ENCODE assay signal across 2 cellular contexts in the genomic region with DNA sequence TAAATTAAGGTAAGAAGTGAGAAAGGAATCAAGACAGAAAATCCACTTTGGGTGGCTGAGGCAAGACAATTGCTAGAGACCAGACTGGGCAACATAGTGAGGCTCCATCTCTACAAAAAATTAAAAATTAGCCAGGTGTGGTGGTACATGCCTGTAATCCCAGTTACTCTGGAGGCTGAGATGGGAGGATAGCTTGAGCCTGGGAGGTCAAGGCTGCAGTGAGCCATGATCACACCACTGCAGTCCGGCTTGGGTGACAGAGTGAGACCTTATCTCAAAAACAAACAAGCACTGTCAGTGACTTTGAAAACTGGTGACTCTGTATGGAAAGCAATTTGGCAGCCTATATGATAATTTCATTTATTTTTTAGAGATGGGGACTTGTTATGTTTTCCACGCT.
TF ChIP-seq lines count a peak whose summit lies in the region.

No MANE protein-coding gene starts in this region.

TF ChIP-seq in HepG2, 621 proteins besides CTCF, POLR2A, EP300 and RAD21 (continued from another document and continues in another):
- TF ChIP-seq, protein P1, sequence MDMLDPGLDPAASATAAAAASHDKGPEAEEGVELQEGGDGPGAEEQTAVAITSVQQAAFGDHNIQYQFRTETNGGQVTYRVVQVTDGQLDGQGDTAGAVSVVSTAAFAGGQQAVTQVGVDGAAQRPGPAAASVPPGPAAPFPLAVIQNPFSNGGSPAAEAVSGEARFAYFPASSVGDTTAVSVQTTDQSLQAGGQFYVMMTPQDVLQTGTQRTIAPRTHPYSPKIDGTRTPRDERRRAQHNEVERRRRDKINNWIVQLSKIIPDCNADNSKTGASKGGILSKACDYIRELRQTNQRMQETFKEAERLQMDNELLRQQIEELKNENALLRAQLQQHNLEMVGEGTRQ (IDR thresholded peaks at IDR 0.05; ENCODE audit: low read depth, low read length): no peak
- TF ChIP-seq, protein P1 (CRISPR knock-in tag; IDR thresholded peaks at IDR 0.05; ENCODE audit: borderline replicate concordance): no peak
- TF ChIP-seq, protein P2, sequence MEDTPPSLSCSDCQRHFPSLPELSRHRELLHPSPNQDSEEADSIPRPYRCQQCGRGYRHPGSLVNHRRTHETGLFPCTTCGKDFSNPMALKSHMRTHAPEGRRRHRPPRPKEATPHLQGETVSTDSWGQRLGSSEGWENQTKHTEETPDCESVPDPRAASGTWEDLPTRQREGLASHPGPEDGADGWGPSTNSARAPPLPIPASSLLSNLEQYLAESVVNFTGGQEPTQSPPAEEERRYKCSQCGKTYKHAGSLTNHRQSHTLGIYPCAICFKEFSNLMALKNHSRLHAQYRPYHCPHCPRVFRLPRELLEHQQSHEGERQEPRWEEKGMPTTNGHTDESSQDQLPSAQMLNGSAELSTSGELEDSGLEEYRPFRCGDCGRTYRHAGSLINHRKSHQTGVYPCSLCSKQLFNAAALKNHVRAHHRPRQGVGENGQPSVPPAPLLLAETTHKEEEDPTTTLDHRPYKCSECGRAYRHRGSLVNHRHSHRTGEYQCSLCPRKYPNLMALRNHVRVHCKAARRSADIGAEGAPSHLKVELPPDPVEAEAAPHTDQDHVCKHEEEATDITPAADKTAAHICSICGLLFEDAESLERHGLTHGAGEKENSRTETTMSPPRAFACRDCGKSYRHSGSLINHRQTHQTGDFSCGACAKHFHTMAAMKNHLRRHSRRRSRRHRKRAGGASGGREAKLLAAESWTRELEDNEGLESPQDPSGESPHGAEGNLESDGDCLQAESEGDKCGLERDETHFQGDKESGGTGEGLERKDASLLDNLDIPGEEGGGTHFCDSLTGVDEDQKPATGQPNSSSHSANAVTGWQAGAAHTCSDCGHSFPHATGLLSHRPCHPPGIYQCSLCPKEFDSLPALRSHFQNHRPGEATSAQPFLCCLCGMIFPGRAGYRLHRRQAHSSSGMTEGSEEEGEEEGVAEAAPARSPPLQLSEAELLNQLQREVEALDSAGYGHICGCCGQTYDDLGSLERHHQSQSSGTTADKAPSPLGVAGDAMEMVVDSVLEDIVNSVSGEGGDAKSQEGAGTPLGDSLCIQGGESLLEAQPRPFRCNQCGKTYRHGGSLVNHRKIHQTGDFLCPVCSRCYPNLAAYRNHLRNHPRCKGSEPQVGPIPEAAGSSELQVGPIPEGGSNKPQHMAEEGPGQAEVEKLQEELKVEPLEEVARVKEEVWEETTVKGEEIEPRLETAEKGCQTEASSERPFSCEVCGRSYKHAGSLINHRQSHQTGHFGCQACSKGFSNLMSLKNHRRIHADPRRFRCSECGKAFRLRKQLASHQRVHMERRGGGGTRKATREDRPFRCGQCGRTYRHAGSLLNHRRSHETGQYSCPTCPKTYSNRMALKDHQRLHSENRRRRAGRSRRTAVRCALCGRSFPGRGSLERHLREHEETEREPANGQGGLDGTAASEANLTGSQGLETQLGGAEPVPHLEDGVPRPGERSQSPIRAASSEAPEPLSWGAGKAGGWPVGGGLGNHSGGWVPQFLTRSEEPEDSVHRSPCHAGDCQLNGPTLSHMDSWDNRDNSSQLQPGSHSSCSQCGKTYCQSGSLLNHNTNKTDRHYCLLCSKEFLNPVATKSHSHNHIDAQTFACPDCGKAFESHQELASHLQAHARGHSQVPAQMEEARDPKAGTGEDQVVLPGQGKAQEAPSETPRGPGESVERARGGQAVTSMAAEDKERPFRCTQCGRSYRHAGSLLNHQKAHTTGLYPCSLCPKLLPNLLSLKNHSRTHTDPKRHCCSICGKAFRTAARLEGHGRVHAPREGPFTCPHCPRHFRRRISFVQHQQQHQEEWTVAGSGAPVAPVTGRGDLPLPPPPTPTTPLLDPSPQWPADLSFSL (CRISPR knock-in tag; IDR thresholded peaks at IDR 0.05): no peak
- TF ChIP-seq HDAC2 (CRISPR knock-in tag; IDR thresholded peaks at IDR 0.05) (peak; percentile 64), ZNF253 (CRISPR knock-in tag; IDR thresholded peaks at IDR 0.05; ENCODE audit: borderline replicate concordance) (no peak), ASH2L (IDR thresholded peaks at IDR 0.05; ENCODE audit: insufficient read length, low read depth, low read length) (no peak), ZMYM2 (CRISPR knock-in tag; IDR thresholded peaks at IDR 0.05) (peak; percentile 54; the same call in 1 of the 2 replicates), SCMH1 (CRISPR knock-in tag; IDR thresholded peaks at IDR 0.05; ENCODE audit: borderline replicate concordance) (no peak), SIN3B (IDR thresholded peaks at IDR 0.05; ENCODE audit: low read length) (no peak), ZNF567 (CRISPR knock-in tag; IDR thresholded peaks at IDR 0.05; ENCODE audit: borderline replicate concordance) (no peak), ZBTB7B (CRISPR knock-in tag; IDR thresholded peaks at IDR 0.05) (no peak), ZNF337 (CRISPR knock-in tag; IDR thresholded peaks at IDR 0.05; ENCODE audit: borderline replicate concordance, low read depth) (no peak), TCF7 (IDR thresholded peaks at IDR 0.05; ENCODE audit: low read depth) (no peak), NCOA5 (CRISPR knock-in tag; IDR thresholded peaks at IDR 0.05) (no peak), KDM1A (CRISPR knock-in tag; IDR thresholded peaks at IDR 0.05) (peak; percentile 78), SP4 (CRISPR knock-in tag; IDR thresholded peaks at IDR 0.05) (no peak), NR2C2 (CRISPR knock-in tag; IDR thresholded peaks at IDR 0.05; ENCODE audit: borderline replicate concordance) (no peak), BCL6 (CRISPR knock-in tag; IDR thresholded peaks at IDR 0.05) (no peak), RCOR2 (CRISPR knock-in tag; IDR thresholded peaks at IDR 0.05) (peak; percentile 76)
- TF ChIP-seq, protein P3, sequence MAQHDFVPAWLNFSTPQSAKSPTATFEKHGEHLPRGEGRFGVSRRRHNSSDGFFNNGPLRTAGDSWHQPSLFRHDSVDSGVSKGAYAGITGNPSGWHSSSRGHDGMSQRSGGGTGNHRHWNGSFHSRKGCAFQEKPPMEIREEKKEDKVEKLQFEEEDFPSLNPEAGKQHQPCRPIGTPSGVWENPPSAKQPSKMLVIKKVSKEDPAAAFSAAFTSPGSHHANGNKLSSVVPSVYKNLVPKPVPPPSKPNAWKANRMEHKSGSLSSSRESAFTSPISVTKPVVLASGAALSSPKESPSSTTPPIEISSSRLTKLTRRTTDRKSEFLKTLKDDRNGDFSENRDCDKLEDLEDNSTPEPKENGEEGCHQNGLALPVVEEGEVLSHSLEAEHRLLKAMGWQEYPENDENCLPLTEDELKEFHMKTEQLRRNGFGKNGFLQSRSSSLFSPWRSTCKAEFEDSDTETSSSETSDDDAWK (CRISPR knock-in tag; IDR thresholded peaks at IDR 0.05): no peak
- TF ChIP-seq, protein P4, sequence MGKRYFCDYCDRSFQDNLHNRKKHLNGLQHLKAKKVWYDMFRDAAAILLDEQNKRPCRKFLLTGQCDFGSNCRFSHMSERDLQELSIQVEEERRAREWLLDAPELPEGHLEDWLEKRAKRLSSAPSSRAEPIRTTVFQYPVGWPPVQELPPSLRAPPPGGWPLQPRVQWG (CRISPR knock-in tag; IDR thresholded peaks at IDR 0.05; ENCODE audit: borderline replicate concordance, low read depth): no peak

TF ChIP-seq in K562, 482 proteins besides CTCF, POLR2A, EP300 and RAD21 (continued from another document and continues in another):
- TF ChIP-seq, protein P5, sequence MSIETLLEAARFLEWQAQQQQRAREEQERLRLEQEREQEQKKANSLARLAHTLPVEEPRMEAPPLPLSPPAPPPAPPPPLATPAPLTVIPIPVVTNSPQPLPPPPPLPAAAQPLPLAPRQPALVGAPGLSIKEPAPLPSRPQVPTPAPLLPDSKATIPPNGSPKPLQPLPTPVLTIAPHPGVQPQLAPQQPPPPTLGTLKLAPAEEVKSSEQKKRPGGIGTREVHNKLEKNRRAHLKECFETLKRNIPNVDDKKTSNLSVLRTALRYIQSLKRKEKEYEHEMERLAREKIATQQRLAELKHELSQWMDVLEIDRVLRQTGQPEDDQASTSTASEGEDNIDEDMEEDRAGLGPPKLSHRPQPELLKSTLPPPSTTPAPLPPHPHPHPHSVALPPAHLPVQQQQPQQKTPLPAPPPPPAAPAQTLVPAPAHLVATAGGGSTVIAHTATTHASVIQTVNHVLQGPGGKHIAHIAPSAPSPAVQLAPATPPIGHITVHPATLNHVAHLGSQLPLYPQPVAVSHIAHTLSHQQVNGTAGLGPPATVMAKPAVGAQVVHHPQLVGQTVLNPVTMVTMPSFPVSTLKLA (conservative IDR thresholded peaks at IDR 0.05): peak in 1 of 2 experiments; percentile 43; a peak in 1 of 4 replicates
- TF ChIP-seq HMGN3 (IDR thresholded peaks at IDR 0.05; ENCODE audit: borderline replicate concordance, extremely low read depth, insufficient read length, low read depth, low read length) (no peak), MCM2 (IDR thresholded peaks at IDR 0.05; ENCODE audit: low read depth) (no peak), FOXM1 (IDR thresholded peaks at IDR 0.05; ENCODE audit: low read depth) (peak; percentile 67), FOXM1 (CRISPR knock-in tag; IDR thresholded peaks at IDR 0.05; ENCODE audit: low read depth) (no peak), NR2C1 (IDR thresholded peaks at IDR 0.05) (peak; percentile 31; the same call in 1 of the 2 replicates), NR2C1 (tag; IDR thresholded peaks at IDR 0.05) (no peak), ZNF239 (CRISPR knock-in tag; IDR thresholded peaks at IDR 0.05) (peak; percentile 90), ADNP (tag; IDR thresholded peaks at IDR 0.05) (no peak), TCF3 (CRISPR knock-in tag; IDR thresholded peaks at IDR 0.05) (0 out of 2 replicates have a peak, but pooled peaks have one; percentile 25), HDAC2 (IDR thresholded peaks at IDR 0.05) (peak; percentile 76; the same call in 1 of the 2 replicates), DACH1 (IDR thresholded peaks at IDR 0.05; ENCODE audit: partially characterized antibody) (peak; percentile 6), CEBPB (tag; IDR thresholded peaks at IDR 0.05) (no peak)
- TF ChIP-seq, protein P6, sequence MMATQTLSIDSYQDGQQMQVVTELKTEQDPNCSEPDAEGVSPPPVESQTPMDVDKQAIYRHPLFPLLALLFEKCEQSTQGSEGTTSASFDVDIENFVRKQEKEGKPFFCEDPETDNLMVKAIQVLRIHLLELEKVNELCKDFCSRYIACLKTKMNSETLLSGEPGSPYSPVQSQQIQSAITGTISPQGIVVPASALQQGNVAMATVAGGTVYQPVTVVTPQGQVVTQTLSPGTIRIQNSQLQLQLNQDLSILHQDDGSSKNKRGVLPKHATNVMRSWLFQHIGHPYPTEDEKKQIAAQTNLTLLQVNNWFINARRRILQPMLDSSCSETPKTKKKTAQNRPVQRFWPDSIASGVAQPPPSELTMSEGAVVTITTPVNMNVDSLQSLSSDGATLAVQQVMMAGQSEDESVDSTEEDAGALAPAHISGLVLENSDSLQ (IDR thresholded peaks at IDR 0.05): peak; percentile 58
- TF ChIP-seq, protein P7, sequence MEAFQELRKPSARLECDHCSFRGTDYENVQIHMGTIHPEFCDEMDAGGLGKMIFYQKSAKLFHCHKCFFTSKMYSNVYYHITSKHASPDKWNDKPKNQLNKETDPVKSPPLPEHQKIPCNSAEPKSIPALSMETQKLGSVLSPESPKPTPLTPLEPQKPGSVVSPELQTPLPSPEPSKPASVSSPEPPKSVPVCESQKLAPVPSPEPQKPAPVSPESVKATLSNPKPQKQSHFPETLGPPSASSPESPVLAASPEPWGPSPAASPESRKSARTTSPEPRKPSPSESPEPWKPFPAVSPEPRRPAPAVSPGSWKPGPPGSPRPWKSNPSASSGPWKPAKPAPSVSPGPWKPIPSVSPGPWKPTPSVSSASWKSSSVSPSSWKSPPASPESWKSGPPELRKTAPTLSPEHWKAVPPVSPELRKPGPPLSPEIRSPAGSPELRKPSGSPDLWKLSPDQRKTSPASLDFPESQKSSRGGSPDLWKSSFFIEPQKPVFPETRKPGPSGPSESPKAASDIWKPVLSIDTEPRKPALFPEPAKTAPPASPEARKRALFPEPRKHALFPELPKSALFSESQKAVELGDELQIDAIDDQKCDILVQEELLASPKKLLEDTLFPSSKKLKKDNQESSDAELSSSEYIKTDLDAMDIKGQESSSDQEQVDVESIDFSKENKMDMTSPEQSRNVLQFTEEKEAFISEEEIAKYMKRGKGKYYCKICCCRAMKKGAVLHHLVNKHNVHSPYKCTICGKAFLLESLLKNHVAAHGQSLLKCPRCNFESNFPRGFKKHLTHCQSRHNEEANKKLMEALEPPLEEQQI (IDR thresholded peaks at IDR 0.05): peak; percentile 94
